ENCODE assay signal across 9 cellular contexts in the genomic region with DNA sequence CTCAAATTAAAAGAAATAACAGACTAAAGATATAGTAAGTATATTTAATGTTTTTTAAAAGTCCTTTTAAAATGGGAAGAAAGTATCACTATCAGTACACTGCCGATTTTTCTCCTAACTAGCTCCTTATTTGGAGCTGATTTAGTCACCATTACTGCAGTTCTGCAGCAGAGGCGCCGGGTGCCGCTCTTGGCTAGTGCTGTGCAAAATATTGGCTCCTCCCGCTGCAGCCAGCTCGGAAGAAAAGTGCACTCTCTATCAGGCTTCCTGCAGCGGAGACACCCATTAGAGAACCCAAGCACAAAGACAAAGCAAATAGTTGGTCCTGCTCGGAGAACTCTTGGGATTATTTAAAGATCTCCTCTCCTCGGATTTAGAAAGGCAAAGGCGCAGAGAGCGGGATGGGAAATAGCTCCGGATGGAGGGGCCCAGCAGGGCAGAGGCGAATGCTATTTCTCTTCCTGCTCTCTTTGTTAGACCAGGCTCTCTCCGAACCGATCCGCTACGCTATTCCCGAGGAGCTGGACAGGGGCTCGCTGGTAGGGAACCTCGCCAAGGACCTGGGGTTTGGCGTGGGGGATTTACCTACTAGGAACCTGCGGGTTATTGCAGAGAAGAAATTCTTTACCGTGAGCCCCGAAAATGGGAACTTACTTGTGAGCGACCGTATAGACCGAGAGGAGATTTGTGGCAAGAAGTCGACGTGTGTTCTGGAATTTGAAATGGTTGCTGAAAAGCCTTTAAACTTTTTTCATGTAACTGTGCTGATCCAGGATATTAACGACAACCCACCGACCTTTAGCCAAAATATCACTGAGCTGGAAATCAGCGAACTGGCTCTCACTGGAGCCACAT. TPM values are rescaled to one million over a fixed set of nuclear protein-coding genes. Genes with fewer than 3 reads are reported as not detected.
DNase-seq lines count a peak whose midpoint lies in the region; ATAC-seq and TF ChIP-seq lines count a peak whose summit lies in the region.
"Had no signal": no experiment of that assay in that cellular context is flagged by ENCODE, and none has a peak within 500 bp of the region (broad histone marks: within the 10 kb centered on the region; RNA-seq: fewer than 3 reads in every experiment).

A gene (plus strand): TSS at position 249 of the 855 bp plus-strand sequence. CDS start 153 bp downstream, at position 402.

- no peak for DNase-seq in activated T-cell treated with anti-CD3 and anti-CD28 coated beads, Interleukin-2, amount 50 U/mL, for 4 hours
- no peak for DNase-seq in activated T-cell treated with anti-CD3 and anti-CD28 coated beads, Interleukin-2, amount 50 U/mL, for 1 hour
- DNase-seq in fibroblast of the aortic adventitia (ENCODE audit: low read depth) (peak; percentile 76), lower leg skin (ENCODE audit: low spot score in 2 of 2) (no peak), SKM-1 (lab: John Stamatoyannopoulos, UW; ENCODE audit: unreplicated experiment) (no peak)
- DNase-seq in stimulated activated effector memory CD8-positive, alpha-beta T cell treated with anti-CD3 and anti-CD28 coated beads, Interleukin-12 subunit alpha, Interleukin-12 subunit beta, amount 100 ng/mL, for 72 hours (ENCODE audit: low spot score in 2 of 2): no peak
- DNase-seq: DND-41 had no signal

- intact Hi-C loops in lower leg skin (cut with DNase I; ENCODE audit: low total_unique reads): no loop called here

- no peak for TF ChIP-seq POLR2A in lower leg skin (IDR thresholded peaks at IDR 0.05)

- H3K36me3 Mint-ChIP-seq in activated T-cell treated with anti-CD3 and anti-CD28 coated beads, Interleukin-2, amount 50 U/mL, for 4 hours (ENCODE audit: insufficient read depth): peaks cover 2% of the 10 kb centered on the region
- H3K36me3 Mint-ChIP-seq in stimulated activated effector memory CD8-positive, alpha-beta T cell treated with anti-CD3 and anti-CD28 coated beads, Interleukin-12 subunit alpha, Interleukin-12 subunit beta, amount 100 ng/mL, for 72 hours: no peaks in the 10 kb centered on the region

- peaks cover 86% of the 10 kb centered on the region for H3K27me3 Mint-ChIP-seq in activated T-cell treated with anti-CD3 and anti-CD28 coated beads, Interleukin-2, amount 50 U/mL, for 4 hours (ENCODE audit: low read depth)

- peak; percentile 73 to 80 for ATAC-seq in activated T-cell treated with anti-CD3 and anti-CD28 coated beads, Interleukin-2, amount 50 U/mL, for 4 hours
- ATAC-seq in HG03045 (IDR thresholded peaks at IDR 0.05; ENCODE audit: unreplicated experiment): peak; percentile 61
- ATAC-seq in stimulated activated effector memory CD8-positive, alpha-beta T cell treated with anti-CD3 and anti-CD28 coated beads, Interleukin-12 subunit alpha, Interleukin-12 subunit beta, amount 100 ng/mL, for 72 hours: peak; percentile 68

- peak within 1 kb of the TSS; percentile 53 for H3K4me3 ChIP-seq in WI38 (ENCODE audit: low read depth, low read length)
- peak within 1 kb of the TSS; percentile 57 for H3K4me3 ChIP-seq in fibroblast of the aortic adventitia (ENCODE audit: low read depth, low read length)
- no peak within 1 kb of the TSS for H3K4me3 ChIP-seq in lower leg skin (ENCODE audit: low read depth, poor library complexity, severe bottlenecking)

- peaks cover 2% of the 10 kb centered on the region for H3K4me1 Mint-ChIP-seq in activated T-cell treated with anti-CD3 and anti-CD28 coated beads, Interleukin-2, amount 50 U/mL, for 4 hours (ENCODE audit: low read depth)
- H3K4me1 Mint-ChIP-seq in stimulated activated effector memory CD8-positive, alpha-beta T cell treated with anti-CD3 and anti-CD28 coated beads, Interleukin-12 subunit alpha, Interleukin-12 subunit beta, amount 100 ng/mL, for 72 hours: peaks cover 6% of the 10 kb centered on the region

- H3K9me3 Mint-ChIP-seq in activated T-cell treated with anti-CD3 and anti-CD28 coated beads, Interleukin-2, amount 50 U/mL, for 4 hours: peaks cover 26% of the 10 kb centered on the region
- H3K9me3 Mint-ChIP-seq in stimulated activated effector memory CD8-positive, alpha-beta T cell treated with anti-CD3 and anti-CD28 coated beads, Interleukin-12 subunit alpha, Interleukin-12 subunit beta, amount 100 ng/mL, for 72 hours: peaks cover 17% of the 10 kb centered on the region

- H3K4me3 Mint-ChIP-seq in activated T-cell treated with anti-CD3 and anti-CD28 coated beads, Interleukin-2, amount 50 U/mL, for 4 hours: peak within 1 kb of the TSS; percentile 77
- peak within 1 kb of the TSS; percentile 77 for H3K4me3 Mint-ChIP-seq in stimulated activated effector memory CD8-positive, alpha-beta T cell treated with anti-CD3 and anti-CD28 coated beads, Interleukin-12 subunit alpha, Interleukin-12 subunit beta, amount 100 ng/mL, for 72 hours

- H3K27ac Mint-ChIP-seq in stimulated activated effector memory CD8-positive, alpha-beta T cell treated with anti-CD3 and anti-CD28 coated beads, Interleukin-12 subunit alpha, Interleukin-12 subunit beta, amount 100 ng/mL, for 72 hours: no peak within 1 kb of the TSS

- TF ChIP-seq CTCF in WI38 (IDR thresholded peaks at IDR 0.05; ENCODE audit: low read depth, low read length) (peak; percentile 53), fibroblast of the aortic adventitia (IDR thresholded peaks at IDR 0.05; ENCODE audit: insufficient read depth, low read length) (peak; percentile 64), lower leg skin (IDR thresholded peaks at IDR 0.05) (no peak)

- 18 to 23% methylated on average over 32 of the region's 32 CpGs for WGBS in lower leg skin, 2 donors

RNA-seq across cellular contexts. Expression of the gene that starts here (rescaled TPM):
- under 1 TPM; 0.10 to 0.19 (median 0.13) TPM for total RNA-seq in activated T-cell treated with anti-CD3 and anti-CD28 coated beads, Interleukin-2, amount 50 U/mL, for 4 hours
- total RNA-seq in fibroblast of the aortic adventitia (ENCODE audit: low replicate concordance) (7.7 and 9.6 TPM in 2 replicates), lower leg skin (1 to 10 TPM; 3.0 to 7.9 (median 4.8) TPM)

Comparison
In these comparisons a context has a peak if more than half of its experiments do, and no peak if none do; other contexts are left out.
1. Peak in ATAC-seq in activated T-cell treated with anti-CD3 and anti-CD28 coated beads, Interleukin-2, amount 50 U/mL, for 4 hours; RNA of the gene not detected or under 1 TPM.
2. CTCF ChIP-seq: peak in WI38 (single experiment) and fibroblast of the aortic adventitia (single experiment); none in lower leg skin (0 of 3).
3. Peak in every context shown above with its lines, with median percentiles within 50 percentile points of each other: ATAC-seq.